32 cellular contexts compared by ENCODE assay signal in genomic region chr20:2023151-2023550, GRCh38. TPM values are rescaled to one million over a fixed set of nuclear protein-coding genes. Genes with fewer than 3 reads are reported as not detected.
"Had no signal": no experiment of that assay in that cellular context is flagged by ENCODE, and none has a peak within 500 bp of the region (broad histone marks: within the 10 kb centered on the region; RNA-seq: fewer than 3 reads in every experiment).

No MANE protein-coding gene starts in this region.

- H3K4me1 Mint-ChIP-seq: activated B cell treated with CpG ODN at 0.5 μM for 24 hours; activated CD4-positive, alpha-beta T cell treated with anti-CD3 and anti-CD28 coated beads for 36 hours; central memory CD8-positive, alpha-beta T cell; memory B cell; nephron progenitor cell had no signal

- H3K9me3 ChIP-seq: adrenal gland, ascending aorta, pancreas, psoas muscle, right atrium auricular region had no signal

- H3K4me3 Mint-ChIP-seq: activated B cell treated with CpG ODN at 0.5 μM for 24 hours; activated CD4-positive, alpha-beta T cell treated with anti-CD3 and anti-CD28 coated beads for 36 hours; activated naive CD8-positive, alpha-beta T cell; activated T-cell treated with anti-CD3 and anti-CD28 coated beads, Interleukin-2, amount 50 U/mL, for 4 hours; central memory CD8-positive, alpha-beta T cell; memory B cell; nephron progenitor cell had no signal

- H3K36me3 Mint-ChIP-seq: activated naive CD8-positive, alpha-beta T cell had no signal

- H3K27ac Mint-ChIP-seq: activated B cell treated with CpG ODN at 0.5 μM for 24 hours; activated CD4-positive, alpha-beta T cell treated with anti-CD3 and anti-CD28 coated beads for 36 hours; activated naive CD8-positive, alpha-beta T cell; activated T-helper 2 cell treated with anti-CD3 and anti-CD28 coated beads, Interferon-gamma antibody, Interleukin-2, Interleukin-4, amounts not matched to agents 10 μg/mL and 5 μg/mL and 100 μg/mL, durations not matched to agents 14 hours and 24 hours and 36 hours; memory B cell; nephron progenitor cell had no signal

- H3K27ac ChIP-seq: adrenal gland, ascending aorta, brain microvascular endothelial cell, esophagus muscularis mucosa, pancreas, psoas muscle, right atrium auricular region, upper lobe of left lung had no signal

- H3K4me3 ChIP-seq: adrenal gland, ascending aorta, esophagus muscularis mucosa, pancreas, psoas muscle, right atrium auricular region, upper lobe of left lung had no signal

- ATAC-seq: activated CD4-positive, alpha-beta T cell treated with anti-CD3 and anti-CD28 coated beads for 36 hours; activated T-cell treated with anti-CD3 and anti-CD28 coated beads, Interleukin-2, amount 50 U/mL, for 4 hours; left cardiac atrium; pancreas; psoas muscle had no signal

- H3K27me3 ChIP-seq: adrenal gland, ascending aorta, brain microvascular endothelial cell, right atrium auricular region, upper lobe of left lung had no signal

- H3K36me3 ChIP-seq: adrenal gland, ascending aorta, brain microvascular endothelial cell, esophagus muscularis mucosa, pancreas, right atrium auricular region, upper lobe of left lung had no signal

- DNase-seq: activated B cell treated with CpG ODN at 0.5 μM for 24 hours; activated CD4-positive, alpha-beta T cell treated with anti-CD3 and anti-CD28 coated beads for 36 hours; activated CD4-positive, alpha-beta T cell treated with anti-CD3 and anti-CD28 coated beads, Interleukin-2, amount 50 U/mL, for 4 hours; activated CD8-positive, alpha-beta memory T cell treated with anti-CD3 and anti-CD28 coated beads, Interleukin-2, amount 50 U/mL, for 48 hours; activated naive CD4-positive, alpha-beta T cell; activated T-cell treated with anti-CD3 and anti-CD28 coated beads, Interleukin-2, amount 50 U/mL, for 4 hours; adrenal gland; brain microvascular endothelial cell; effector memory CD4-positive, alpha-beta T cell; hypothalamus; islet precursor cell; left cardiac atrium; nephron progenitor cell; pancreas; psoas muscle; stimulated activated CD4-positive, alpha-beta T cell treated with anti-CD3 and anti-CD28 coated beads, Interleukin-4, amount 100 ng/mL, for 24 hours; stimulated activated naive CD4-positive, alpha-beta T cell treated with Interleukin-2 at 50 U/mL for 16 hours; T1000; upper lobe of left lung had no signal

- H3K4me1 ChIP-seq: adrenal gland, ascending aorta, esophagus muscularis mucosa, pancreas, psoas muscle, right atrium auricular region, upper lobe of left lung had no signal

- H3K9me3 Mint-ChIP-seq: central memory CD8-positive, alpha-beta T cell; nephron progenitor cell had no signal

RNA-seq across cellular contexts. Expression of gene PDYN, which starts 29.3 kb away (rescaled TPM):
- total RNA-seq: activated B cell treated with CpG ODN at 0.5 μM for 24 hours; activated CD4-positive, alpha-beta T cell treated with anti-CD3 and anti-CD28 coated beads for 36 hours; activated CD8-positive, alpha-beta memory T cell treated with anti-CD3 and anti-CD28 coated beads for 36 hours; activated T-cell treated with anti-CD3 and anti-CD28 coated beads, Interleukin-2, amount 50 U/mL, for 4 hours; activated T-helper 2 cell treated with anti-CD3 and anti-CD28 coated beads, Interferon-gamma antibody, Interleukin-2, Interleukin-4, amounts not matched to agents 10 μg/mL and 5 μg/mL and 100 μg/mL, durations not matched to agents 14 hours and 24 hours and 36 hours; adrenal gland; ascending aorta; dermis microvascular lymphatic vessel endothelial cell; endothelial cell of umbilical vein; esophagus muscularis mucosa; left cardiac atrium; liver; myocyte; pancreas; psoas muscle; right atrium auricular region; subcutaneous adipose tissue; upper lobe of left lung had no signal
